In genomic region chr12:6968426-6968825, GRCh38 we compare ENCODE assay signal across 11 cellular contexts. TPM values are rescaled to one million over a fixed set of nuclear protein-coding genes. Genes with fewer than 3 reads are reported as not detected.
A peak's percentile ranks its signal among the peaks of the same experiment; 100 is the strongest.
DNase-seq lines count a peak whose midpoint lies in the region; ATAC-seq and TF ChIP-seq lines count a peak whose summit lies in the region.
"Had no signal": no experiment of that assay in that cellular context is flagged by ENCODE, and none has a peak within 500 bp of the region (broad histone marks: within the 10 kb centered on the region; RNA-seq: fewer than 3 reads in every experiment).

No MANE protein-coding gene starts in this region.

- intact Hi-C loops in stomach (cut with DNase I; ENCODE audit: low total_unique reads) = no loop called here

- H3K36me3 ChIP-seq in hepatocyte (replicated peaks; ENCODE audit: insufficient read depth, low read depth) = no peaks in the 10 kb centered on the region
- H3K36me3 ChIP-seq in stomach = peaks cover 37 to 50% (median 39%) of the 10 kb centered on the region in 4 donors

- no peak overlapping the region for H3K27ac Mint-ChIP-seq in activated naive CD4-positive, alpha-beta T cell treated with anti-CD3 and anti-CD28 coated beads, Interleukin-2, amount 10 ng/mL, durations not matched to agents 7 days and 5 days
- H3K27ac Mint-ChIP-seq in T-cell = peak overlapping the region; percentile 99 to 100

- H3K9me3 Mint-ChIP-seq in activated naive CD4-positive, alpha-beta T cell treated with anti-CD3 and anti-CD28 coated beads, Interleukin-2, amount 10 ng/mL, durations not matched to agents 7 days and 5 days = no peaks in the 10 kb centered on the region
- no peaks in the 10 kb centered on the region for H3K9me3 Mint-ChIP-seq in T-cell

- CTCF ChIA-PET in activated naive CD4-positive, alpha-beta T cell treated with anti-CD3 and anti-CD28 coated beads, Interleukin-2, amount 10 ng/mL, durations not matched to agents 7 days and 5 days (lab: Charles Lee) = interaction anchor here (0.6 to 2.5 kb wide), 10 partner anchors 17 to 144 kb away, joined by 3 to 42 read pairs (median 6); partner anchors contain the start of genes C12orf57, C1RL, PTPN6 and RNU7-1
- CTCF ChIA-PET in T-cell (lab: Charles Lee) = interaction anchor here (0.5 to 2.5 kb wide), 10 partner anchors 10 to 96 kb away, joined by 3 to 25 read pairs (median 5); partner anchors contain the start of genes C12orf57 (in 1 of the 2), RNU7-1 (in 1 of the 2) and SPSB2 (in 1 of the 2)

- 92% methylated on average over 9 of the region's 9 CpGs for WGBS in hepatocyte (ENCODE audit: low lambda C conversion rate, missing lambda C conversion rate)
- WGBS in stomach, 5 donors = 48 to 70% (median 67%) methylated on average over 9 of the region's 9 CpGs

- POLR2A ChIA-PET in T-cell (lab: Charles Lee) = interaction anchor here (0.6 to 1.7 kb wide), 3 partner anchors 25 to 355 kb away, joined by 3 to 19 read pairs (median 4); partner anchors contain the start of genes C12orf57 (in 1 of the 2) and RNU7-1 (in 1 of the 2)

- TF ChIP-seq EP300 in stomach (IDR thresholded peaks at IDR 0.05) = no peak

- H3K4me3 ChIP-seq in hepatocyte (no peak overlapping the region), stomach (peak overlapping the region in 2 of 4 donors; percentile 69 to 93)

- H3K4me3 Mint-ChIP-seq in activated naive CD4-positive, alpha-beta T cell treated with anti-CD3 and anti-CD28 coated beads, Interleukin-2, amount 10 ng/mL, durations not matched to agents 7 days and 5 days = peak overlapping the region; percentile 100
- H3K4me3 Mint-ChIP-seq in T-cell = peak overlapping the region; percentile 89 to 100 (median 100)

- no peaks in the 10 kb centered on the region for H3K9me2 ChIP-seq in hepatocyte (replicated peaks; ENCODE audit: insufficient read depth)

- peak overlapping the region; percentile 98 for H3K4me2 ChIP-seq in hepatocyte

- TF ChIP-seq CTCF in hepatocyte (IDR thresholded peaks at IDR 0.05; ENCODE audit: poor library complexity) (no peak), stomach (IDR thresholded peaks at IDR 0.05) (no peak)

- peaks cover 45% of the 10 kb centered on the region for H3K36me3 Mint-ChIP-seq in activated naive CD4-positive, alpha-beta T cell treated with anti-CD3 and anti-CD28 coated beads, Interleukin-2, amount 10 ng/mL, durations not matched to agents 7 days and 5 days
- peaks cover 33% of the 10 kb centered on the region for H3K36me3 Mint-ChIP-seq in T-cell

- ATAC-seq in T-cell (replicated peaks in 1 of 4) (no peak), GM21390 (IDR thresholded peaks at IDR 0.05; ENCODE audit: unreplicated experiment) (no peak)

- peaks cover 83% of the 10 kb centered on the region for H3K79me2 ChIP-seq in hepatocyte

- H3K4me1 ChIP-seq in hepatocyte (ENCODE audit: insufficient read depth) (peaks cover 28% of the 10 kb centered on the region), stomach (peaks cover 47 to 79% (median 72%) of the 10 kb centered on the region in 4 donors)

- H3K4me1 Mint-ChIP-seq in activated naive CD4-positive, alpha-beta T cell treated with anti-CD3 and anti-CD28 coated beads, Interleukin-2, amount 10 ng/mL, durations not matched to agents 7 days and 5 days = peaks cover 69% of the 10 kb centered on the region
- H3K4me1 Mint-ChIP-seq in T-cell = peaks cover 45 to 60% (median 57%) of the 10 kb centered on the region in 3 donors

- TF ChIP-seq POLR2A in stomach (IDR thresholded peaks at IDR 0.05) = no peak

- H4K20me1 ChIP-seq in hepatocyte (ENCODE audit: insufficient read depth, poor library complexity, severe bottlenecking) = peaks cover 6% of the 10 kb centered on the region

- H3K9me3 ChIP-seq in hepatocyte (ENCODE audit: low read depth) (no peaks in the 10 kb centered on the region), stomach (no peaks in the 10 kb centered on the region)

- no peak for DNase-seq in activated naive CD4-positive, alpha-beta T cell treated with anti-CD3 and anti-CD28 coated beads, Interleukin-2, amount 10 ng/mL, durations not matched to agents 7 days and 5 days
- DNase-seq in activated naive CD4-positive, alpha-beta T cell treated with Interleukin-2 at 50 U/mL for 16 hours = no peak
- DNase-seq in T-cell (no peak), hepatocyte (ENCODE audit: low spot score) (no peak), stomach (no peak), dedifferentiated amniotic fluid mesenchymal stem cell (ENCODE audit: extremely low spot score) (no peak), NCI-H69 (lab: John Stamatoyannopoulos, UW) (no peak)
- DNase-seq: stimulated activated CD4-positive, alpha-beta T cell treated with anti-CD3 and anti-CD28 coated beads, Interleukin-1b, Interleukin-23, amount 100 ng/mL, for 48 hours had no signal

- H3K27ac ChIP-seq in hepatocyte = peak overlapping the region; percentile 82
- peak overlapping the region in 4 of 5 donors; percentile 94 to 96 (median 94) for H3K27ac ChIP-seq in stomach

- H2AFZ ChIP-seq in hepatocyte = no peak overlapping the region

- H3K27me3 ChIP-seq in hepatocyte (no peaks in the 10 kb centered on the region), stomach (no peaks in the 10 kb centered on the region)

- no peaks in the 10 kb centered on the region for H3K27me3 Mint-ChIP-seq in activated naive CD4-positive, alpha-beta T cell treated with anti-CD3 and anti-CD28 coated beads, Interleukin-2, amount 10 ng/mL, durations not matched to agents 7 days and 5 days
- no peaks in the 10 kb centered on the region for H3K27me3 Mint-ChIP-seq in T-cell

RNA-seq across cellular contexts. Expression of gene PHB2, which starts 2.0 kb away (rescaled TPM):
- 100 to 1,000 TPM; 144 to 168 (median 154) TPM for total RNA-seq in T-cell
- total RNA-seq in hepatocyte = 186 and 197 TPM in 2 replicates
- polyA plus RNA-seq in hepatocyte = 142 and 143 TPM in 2 replicates
- 100 to 1,000 TPM in 4 of 5 donors, 10 to 100 TPM in 1; 49.2 to 441 (median 150) TPM for total RNA-seq in stomach
- 100 to 1,000 TPM; 150 to 179 (median 154) TPM for polyA plus RNA-seq in stomach

RNA-seq across cellular contexts. Expression of gene EMG1, which starts 2.3 kb away (rescaled TPM):
- total RNA-seq in T-cell (10 to 100 TPM; 33.6 to 64.5 (median 58.7) TPM), hepatocyte (24.3 and 26.8 TPM in 2 replicates), stomach (10 to 100 TPM in 3 of 5 donors, 1 to 10 TPM in 2; 1.2 to 86.6 (median 25.2) TPM)
- polyA plus RNA-seq in hepatocyte (50.3 and 51.8 TPM in 2 replicates), stomach (10 to 100 TPM; 19.3 to 22.7 (median 21.7) TPM)

RNA-seq across cellular contexts. Expression of gene PTPN6, which starts 17.3 kb away (rescaled TPM):
- total RNA-seq in T-cell (100 to 1,000 TPM; 176 to 237 (median 224) TPM), hepatocyte (14.5 and 17.2 TPM in 2 replicates), stomach (10 to 100 TPM; 11.2 to 36.6 (median 28.0) TPM)
- polyA plus RNA-seq in hepatocyte (20.8 and 25.4 TPM in 2 replicates), stomach (10 to 100 TPM; 40.6 to 51.2 (median 41.2) TPM)

RNA-seq across cellular contexts. Expression of gene C12orf57, which starts 24.6 kb away (rescaled TPM):
- total RNA-seq in T-cell (100 to 1,000 TPM; 256 to 466 (median 412) TPM), hepatocyte (219 and 289 TPM in 2 replicates), stomach (100 to 1,000 TPM; 155 to 453 (median 306) TPM)
- polyA plus RNA-seq in hepatocyte (217 and 219 TPM in 2 replicates), stomach (100 to 1,000 TPM; 418 to 621 (median 443) TPM)

RNA-seq across cellular contexts. Expression of gene RNU7-1, which starts 24.8 kb away (rescaled TPM):
- total RNA-seq in T-cell (not detected), hepatocyte (not detected in 2 replicates), stomach (not detected)
- polyA plus RNA-seq in hepatocyte (not detected in 2 replicates), stomach (not detected)
- total RNA-seq: lung microvascular endothelial cell had no signal
- polyA plus RNA-seq: esophagus had no signal
